In the genomic region with DNA sequence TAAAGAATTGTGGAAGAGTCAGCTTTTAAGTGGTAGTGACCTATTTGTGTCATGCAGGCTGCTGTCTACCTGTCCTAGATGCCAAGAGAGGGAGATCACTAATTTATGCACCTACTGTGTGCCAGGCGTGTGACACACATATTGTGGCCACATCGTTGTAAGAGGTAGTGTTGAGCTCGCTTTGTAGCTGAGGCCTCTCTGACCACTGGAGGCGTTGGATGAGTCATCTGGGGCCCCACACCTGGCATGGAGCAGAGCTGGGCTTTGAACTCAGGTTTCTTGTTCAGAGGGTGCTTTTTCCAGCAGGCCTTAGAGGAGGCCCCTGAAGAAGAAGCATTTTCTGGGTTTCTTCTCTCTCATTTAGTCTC, we compare ENCODE assay signal across 9 cellular contexts. TPM values are rescaled to one million over a fixed set of nuclear protein-coding genes. Genes with fewer than 3 reads are reported as not detected.
DNase-seq lines count a peak whose midpoint lies in the region; ATAC-seq and TF ChIP-seq lines count a peak whose summit lies in the region.
"Had no signal": no experiment of that assay in that cellular context is flagged by ENCODE, and none has a peak within 500 bp of the region (broad histone marks: within the 10 kb centered on the region; RNA-seq: fewer than 3 reads in every experiment).

No MANE protein-coding gene starts in this region.

- no peaks in the 10 kb centered on the region for H3K27me3 Mint-ChIP-seq in Caco-2 (ENCODE audit: insufficient read depth, unreplicated experiment)
- H3K27me3 Mint-ChIP-seq: activated naive CD4-positive, alpha-beta T cell treated with anti-CD3 and anti-CD28 coated beads, Interleukin-2, amount 50 U/mL, for 24 hours had no signal

- peak; percentile 50 for ATAC-seq in HG03571 (IDR thresholded peaks at IDR 0.05; ENCODE audit: unreplicated experiment)
- ATAC-seq in body of pancreas, result no peak
- peak; percentile 79 for ATAC-seq in stimulated activated effector memory CD8-positive, alpha-beta T cell treated with anti-CD3 and anti-CD28 coated beads, Interleukin-12 subunit alpha, Interleukin-12 subunit beta, amount 100 ng/mL, for 72 hours

- BruUV-seq in Caco-2 (replicated peaks; lab: Mats Ljungman, UMichigan), result no TSS peak

- no peak overlapping the region for H3K4me3 Mint-ChIP-seq in Caco-2 (ENCODE audit: unreplicated experiment)
- peak overlapping the region; percentile 48 for H3K4me3 Mint-ChIP-seq in stimulated activated effector memory CD8-positive, alpha-beta T cell treated with anti-CD3 and anti-CD28 coated beads, Interleukin-12 subunit alpha, Interleukin-12 subunit beta, amount 100 ng/mL, for 72 hours
- H3K4me3 Mint-ChIP-seq: activated naive CD4-positive, alpha-beta T cell treated with anti-CD3 and anti-CD28 coated beads, Interleukin-2, amount 50 U/mL, for 24 hours had no signal

- CTCF ChIA-PET in Caco-2 (lab: Charles Lee), result interaction anchor here (1.0 to 2.8 kb wide), 6 partner anchors 10 to 123 kb away, joined by 3 to 17 read pairs (median 8); a partner anchor contains a TSS

- 58 to 67% methylated on average over 1 to 4 of the region's 4 CpGs for WGBS in body of pancreas, 2 donors
- WGBS in lower leg skin, 2 donors, result 80 to 84% methylated on average over 4 of the region's 4 CpGs

- POLR2A ChIA-PET in Caco-2 (lab: Charles Lee), result interaction anchor here (0.6 to 0.9 kb wide), 3 partner anchors 72 to 123 kb away, joined by 3 read pairs; no protein-coding TSS in a partner anchor

- DNase-seq in Caco-2 (peak; percentile 57 to 77), GM20000 (ENCODE audit: low spot score) (peak; percentile 86), body of pancreas (peak in 2 of 4 donors; percentile 54 to 71), lower leg skin (ENCODE audit: low spot score in 2 of 2) (no peak), foreskin melanocyte (no peak), NCI-H1436 (lab: John Stamatoyannopoulos, UW) (no peak)
- peak; percentile 25 to 72 for DNase-seq in stimulated activated effector memory CD8-positive, alpha-beta T cell treated with anti-CD3 and anti-CD28 coated beads, Interleukin-12 subunit alpha, Interleukin-12 subunit beta, amount 100 ng/mL, for 72 hours (ENCODE audit: low spot score in 2 of 2)

- H3K9me3 ChIP-seq in Caco-2 (no peaks in the 10 kb centered on the region), body of pancreas (no peaks in the 10 kb centered on the region)

- peaks cover 24% of the 10 kb centered on the region for H3K36me3 Mint-ChIP-seq in Caco-2 (ENCODE audit: insufficient read depth, unreplicated experiment)
- H3K36me3 Mint-ChIP-seq in stimulated activated effector memory CD8-positive, alpha-beta T cell treated with anti-CD3 and anti-CD28 coated beads, Interleukin-12 subunit alpha, Interleukin-12 subunit beta, amount 100 ng/mL, for 72 hours, result peaks cover 28% of the 10 kb centered on the region
- H3K36me3 Mint-ChIP-seq: activated naive CD4-positive, alpha-beta T cell treated with anti-CD3 and anti-CD28 coated beads, Interleukin-2, amount 50 U/mL, for 24 hours had no signal

- no peaks in the 10 kb centered on the region for H3K9me3 Mint-ChIP-seq in Caco-2 (ENCODE audit: unreplicated experiment)
- H3K9me3 Mint-ChIP-seq in stimulated activated effector memory CD8-positive, alpha-beta T cell treated with anti-CD3 and anti-CD28 coated beads, Interleukin-12 subunit alpha, Interleukin-12 subunit beta, amount 100 ng/mL, for 72 hours, result no peaks in the 10 kb centered on the region
- H3K9me3 Mint-ChIP-seq: activated naive CD4-positive, alpha-beta T cell treated with anti-CD3 and anti-CD28 coated beads, Interleukin-2, amount 50 U/mL, for 24 hours had no signal

- TF ChIP-seq CTCF in Caco-2 (IDR thresholded peaks at IDR 0.05; ENCODE audit: insufficient read depth in 1 of 2, low read depth in 1 of 2, low read length in 1 of 2, severe bottlenecking in 1 of 2, unreplicated experiment in 1 of 2) (no peak), GM20000 (IDR thresholded peaks at IDR 0.05; ENCODE audit: extremely low read depth, missing control alignments) (no peak), body of pancreas (IDR thresholded peaks at IDR 0.05) (no peak), lower leg skin (IDR thresholded peaks at IDR 0.05) (no peak)

- H3K4me1 ChIP-seq in Caco-2 (peaks cover 68% of the 10 kb centered on the region), body of pancreas (peaks cover 74% of the 10 kb centered on the region)

- H3K36me3 ChIP-seq in Caco-2 (ENCODE audit: control insufficient read depth, insufficient read depth, low read length) (no peaks in the 10 kb centered on the region), body of pancreas (replicated peaks in 1 of 2; ENCODE audit: insufficient read depth in 1 of 2, low read depth in 2 of 2) (no peaks in the 10 kb centered on the region)

- H3K27ac Mint-ChIP-seq in Caco-2 (ENCODE audit: unreplicated experiment), result peak overlapping the region; percentile 89
- H3K27ac Mint-ChIP-seq in stimulated activated effector memory CD8-positive, alpha-beta T cell treated with anti-CD3 and anti-CD28 coated beads, Interleukin-12 subunit alpha, Interleukin-12 subunit beta, amount 100 ng/mL, for 72 hours, result peak overlapping the region; percentile 83

- H3K27me3 ChIP-seq in Caco-2 (replicated peaks; ENCODE audit: control insufficient read depth, insufficient read depth, low read length) (no peaks in the 10 kb centered on the region), body of pancreas (no peaks in the 10 kb centered on the region)

- TF ChIP-seq POLR2A in body of pancreas (IDR thresholded peaks at IDR 0.05) (no peak), lower leg skin (IDR thresholded peaks at IDR 0.05) (no peak)

- peak overlapping the region; percentile 85 to 95 (median 90) for H3K27ac ChIP-seq in body of pancreas

- H3K4me3 ChIP-seq in Caco-2 (ENCODE audit: low read depth, low read length) (no peak overlapping the region), body of pancreas (no peak overlapping the region), lower leg skin (ENCODE audit: low read depth, poor library complexity, severe bottlenecking) (no peak overlapping the region)

- intact Hi-C loops in Caco-2 (cut with micrococcal nuclease; ENCODE audit: unreplicated experiment) (loop anchor here (2.0 kb wide), 1 partner anchor 26 kb away; no protein-coding TSS in a partner anchor), body of pancreas (cut with DNase I) (no loop called here), lower leg skin (cut with DNase I; ENCODE audit: low total_unique reads) (no loop called here)

- peaks cover 59% of the 10 kb centered on the region for H3K4me1 Mint-ChIP-seq in Caco-2 (ENCODE audit: low read depth, unreplicated experiment)
- peaks cover 77% of the 10 kb centered on the region for H3K4me1 Mint-ChIP-seq in stimulated activated effector memory CD8-positive, alpha-beta T cell treated with anti-CD3 and anti-CD28 coated beads, Interleukin-12 subunit alpha, Interleukin-12 subunit beta, amount 100 ng/mL, for 72 hours

RNA-seq across cellular contexts. Expression of a gene that starts 52.3 kb away (rescaled TPM):
- total RNA-seq in Caco-2 (2022) (2.8 and 3.0 TPM in 2 replicates), body of pancreas (10 to 100 TPM in 1 of 2 donors, 1 to 10 TPM in 1; 6.3 to 21.3 TPM), lower leg skin (10 to 100 TPM in 2 of 4 donors, 1 to 10 TPM in 2; 3.4 to 15.5 (median 9.5) TPM)

Comparison
In these comparisons a context has a peak if more than half of its experiments do, and no peak if none do; other contexts are left out.
1. DNase-seq: peak in Caco-2 (2 of 2), GM20000 (single experiment) and stimulated activated effector memory CD8-positive, alpha-beta T cell treated with anti-CD3 and anti-CD28 coated beads, Interleukin-12 subunit alpha, Interleukin-12 subunit beta, amount 100 ng/mL, for 72 hours (2 of 2); none in lower leg skin (0 of 2), foreskin melanocyte (single experiment) and NCI-H1436 (single experiment).